In the genomic region with DNA sequence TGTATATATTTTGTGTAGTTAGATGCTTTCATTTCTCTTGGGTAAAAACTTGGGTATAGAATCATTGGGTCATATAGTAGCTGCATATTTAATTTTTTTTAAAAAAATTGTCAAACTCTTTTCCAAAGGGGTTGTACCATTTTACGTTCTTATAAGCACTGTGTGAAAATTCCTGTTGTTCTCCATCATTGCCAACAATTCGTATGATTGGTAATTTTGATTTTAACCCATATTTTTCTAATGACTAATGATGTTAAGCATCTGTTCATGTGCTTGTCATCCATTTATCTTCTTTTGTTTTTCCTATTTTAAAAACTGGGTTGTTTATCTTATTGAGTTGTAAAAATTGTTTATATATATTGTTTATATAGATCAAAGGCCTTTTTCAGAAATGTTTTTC, we compare ENCODE assay signal across 23 cellular contexts.
"Had no signal": no experiment of that assay in that cellular context is flagged by ENCODE, and none has a peak within 500 bp of the region (broad histone marks: within the 10 kb centered on the region; RNA-seq: fewer than 3 reads in every experiment).

No MANE protein-coding gene starts in this region.

- H3K27me3 ChIP-seq: pancreas, spleen, suprapubic skin, tibial artery, upper lobe of right lung had no signal

- DNase-seq: hypothalamus; immature natural killer cell; islet precursor cell; left ventricle myocardium inferior; midbrain; mucosa of descending colon; naive thymus-derived CD4-positive, alpha-beta T cell; nucleus accumbens; pancreas; posterior cingulate gyrus; retina; right cardiac atrium; small intestine; spleen; stimulated activated CD4-positive, alpha-beta T cell treated with anti-CD3 and anti-CD28 coated beads, Interleukin-4, amount 100 ng/mL, for 24 hours; stimulated activated naive CD4-positive, alpha-beta T cell; tibial artery; trophoblast cell; upper lobe of right lung had no signal

- H3K27ac ChIP-seq: left ventricle myocardium inferior, pancreas, prostate gland, spleen, suprapubic skin, thoracic aorta, tibial artery, upper lobe of right lung had no signal

- H3K4me3 ChIP-seq: left ventricle myocardium inferior, lung, mucosa of descending colon, pancreas, prostate gland, spleen, suprapubic skin, thoracic aorta, tibial artery, upper lobe of right lung had no signal

- H3K4me1 ChIP-seq: left ventricle myocardium inferior, pancreas, prostate gland, spleen, suprapubic skin, tibial artery, upper lobe of right lung had no signal

- H3K36me3 ChIP-seq: left ventricle myocardium inferior, pancreas, prostate gland, spleen, suprapubic skin, thoracic aorta, tibial artery, upper lobe of right lung had no signal

- H3K9me3 ChIP-seq: left ventricle myocardium inferior, mucosa of descending colon, pancreas, prostate gland, spleen, suprapubic skin, thoracic aorta, tibial artery, upper lobe of right lung had no signal
